9 cellular contexts compared by ENCODE assay signal in the genomic region with DNA sequence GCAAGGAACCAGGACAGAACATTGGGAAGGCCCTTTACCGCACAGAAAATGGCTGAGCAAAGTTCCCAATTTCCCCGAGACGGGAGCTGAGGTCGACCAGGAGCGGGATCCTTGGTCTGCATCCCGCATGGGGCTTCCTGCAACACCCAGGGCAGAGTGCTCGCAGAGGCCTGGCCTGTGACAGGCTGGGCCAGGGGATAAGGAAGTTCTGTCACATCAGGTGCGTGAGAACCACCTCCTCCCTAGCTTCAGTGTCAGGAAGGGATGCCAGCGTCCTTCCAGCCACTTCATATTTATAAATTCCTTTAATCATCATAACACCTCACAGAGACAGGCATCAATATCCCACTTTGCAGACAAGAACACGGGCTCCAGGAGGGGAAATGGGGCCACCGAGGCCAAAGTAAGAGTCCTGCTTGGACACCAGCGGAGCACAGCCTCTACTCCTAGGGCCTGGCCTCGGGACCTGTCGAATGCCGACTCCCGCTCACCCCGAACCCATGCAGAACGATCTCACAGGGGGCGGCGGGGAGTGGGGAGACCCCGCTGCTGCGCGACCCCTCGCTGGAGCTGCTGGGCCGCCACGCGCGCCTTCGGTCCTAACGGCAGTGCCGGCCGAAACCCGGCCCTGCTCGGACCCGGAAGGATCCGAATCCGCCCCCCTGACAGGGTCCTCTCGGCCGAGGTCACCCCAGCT. TPM values are rescaled to one million over a fixed set of nuclear protein-coding genes. Genes with fewer than 3 reads are reported as not detected.
DNase-seq lines count a peak whose midpoint lies in the region; ATAC-seq and TF ChIP-seq lines count a peak whose summit lies in the region.
"Had no signal": no experiment of that assay in that cellular context is flagged by ENCODE, and none has a peak within 500 bp of the region (broad histone marks: within the 10 kb centered on the region; RNA-seq: fewer than 3 reads in every experiment).

No MANE protein-coding gene starts in this region.

- H3K4me3 Mint-ChIP-seq in Calu3 (ENCODE audit: low read depth, unreplicated experiment), result peak overlapping the region; percentile 96
- H3K4me3 Mint-ChIP-seq in T-cell, result peak overlapping the region; percentile 85 to 99 (median 96)
- H3K4me3 Mint-ChIP-seq in endothelial cell (ENCODE audit: unreplicated experiment), result peak overlapping the region; percentile 97
- H3K4me3 Mint-ChIP-seq in naive B cell, result peak overlapping the region; percentile 94 to 100 (median 98)

- CTCF ChIA-PET in Calu3 (lab: Charles Lee) (interaction anchor here (0.6 to 1.4 kb wide), 4 partner anchors 31 to 571 kb away, joined by 3 to 4 read pairs (median 4); partner anchors contain the start of gene GATD1), T-cell (lab: Charles Lee) (interaction anchor here in 1 of 2 donors (0.8 to 1.3 kb wide), 6 partner anchors 30 to 242 kb away, joined by 3 to 5 read pairs (median 4); partner anchors contain the start of gene PSMD13)

- no peak for DNase-seq in Calu3
- DNase-seq in HFF-Myc (ENCODE audit: extremely low read depth, low read depth), result no peak
- peak in 9 of 34 experiments; percentile 9 to 39 (median 21) for DNase-seq in T-cell
- no peak for DNase-seq in endothelial cell (ENCODE audit: low spot score)
- no peak for DNase-seq in naive B cell
- DNase-seq in T1000 (lab: John Stamatoyannopoulos, UW), result no peak
- no peak for DNase-seq in D341Med (ENCODE audit: low spot score)
- DNase-seq in NCI-H1930 (lab: John Stamatoyannopoulos, UW), result no peak

- no peaks in the 10 kb centered on the region for H3K4me1 Mint-ChIP-seq in Calu3 (ENCODE audit: low read depth, unreplicated experiment)
- H3K4me1 Mint-ChIP-seq in T-cell, result peaks cover 55 to 74% (median 68%) of the 10 kb centered on the region in 3 donors
- H3K4me1 Mint-ChIP-seq in endothelial cell (ENCODE audit: unreplicated experiment), result peaks cover 47% of the 10 kb centered on the region
- peaks cover 46 to 67% (median 59%) of the 10 kb centered on the region in 3 donors for H3K4me1 Mint-ChIP-seq in naive B cell

- peak overlapping the region; percentile 70 for H3K4me3 ChIP-seq in HFF-Myc (replicated peaks; ENCODE audit: low read depth, low read length)

- H3K9me3 Mint-ChIP-seq in Calu3 (ENCODE audit: low read depth, unreplicated experiment) (no peaks in the 10 kb centered on the region), T-cell (no peaks in the 10 kb centered on the region), endothelial cell (ENCODE audit: unreplicated experiment) (no peaks in the 10 kb centered on the region), naive B cell (peaks cover 0 to 2% (median 0%) of the 10 kb centered on the region in 7 donors)

- H3K27ac Mint-ChIP-seq in Calu3 (ENCODE audit: unreplicated experiment) (peak overlapping the region; percentile 92), T-cell (peak overlapping the region; percentile 98 to 99), endothelial cell (ENCODE audit: unreplicated experiment) (peak overlapping the region; percentile 89), naive B cell (peak overlapping the region; percentile 93 to 99 (median 98))

- BruUV-seq in Calu3 (replicated peaks; lab: Mats Ljungman, UMichigan), result TSS peak; percentile 16

- intact Hi-C loops in Calu3 (cut with micrococcal nuclease; ENCODE audit: unreplicated experiment), result loop anchor here (10.0 kb wide), 1 partner anchor 308 kb away; no protein-coding TSS in a partner anchor

- POLR2A ChIA-PET in T-cell (lab: Charles Lee), result interaction anchor here (0.6 to 1.5 kb wide), 6 partner anchors 29 to 1643 kb away, joined by 3 to 4 read pairs (median 4); partner anchors contain the start of gene RNH1 (in 1 of the 2)

- peaks cover 59% of the 10 kb centered on the region for H3K36me3 Mint-ChIP-seq in Calu3 (ENCODE audit: insufficient read depth, unreplicated experiment)
- H3K36me3 Mint-ChIP-seq in T-cell, result peaks cover 26% of the 10 kb centered on the region
- H3K36me3 Mint-ChIP-seq in endothelial cell (ENCODE audit: low read depth, unreplicated experiment), result peaks cover 21% of the 10 kb centered on the region
- H3K36me3 Mint-ChIP-seq in naive B cell, result peaks cover 0 to 18% of the 10 kb centered on the region in 2 donors

- ATAC-seq in T-cell (replicated peaks in 1 of 4), result peak in 1 of 4 experiments; percentile 1
- ATAC-seq in naive B cell (ENCODE audit: low read depth in 2 of 2), result no peak

- TF ChIP-seq CTCF in Calu3 (IDR thresholded peaks at IDR 0.05; ENCODE audit: unreplicated experiment) (no peak), HFF-Myc (IDR thresholded peaks at IDR 0.05; ENCODE audit: low read depth, low read length, missing control alignments) (no peak), endothelial cell (IDR thresholded peaks at IDR 0.05; ENCODE audit: unreplicated experiment) (no peak)

- H3K27me3 Mint-ChIP-seq in Calu3 (ENCODE audit: unreplicated experiment) (no peaks in the 10 kb centered on the region), T-cell (no peaks in the 10 kb centered on the region), endothelial cell (ENCODE audit: unreplicated experiment) (peaks cover 22% of the 10 kb centered on the region), naive B cell (no peaks in the 10 kb centered on the region)

RNA-seq across cellular contexts. Expression of gene BET1L, which starts 0.5 kb away (rescaled TPM):
- total RNA-seq in Calu3 (2022), result 47.8 and 59.0 TPM in 2 replicates
- total RNA-seq in T-cell, result 100 to 1,000 TPM in 3 of 5 donors, 10 to 100 TPM in 2; 68.4 to 106 (median 102) TPM
- 64.4 TPM for total RNA-seq in endothelial cell (ENCODE audit: unreplicated experiment)
- 10 to 100 TPM; 23.4 to 72.3 (median 44.7) TPM for polyA plus RNA-seq in naive B cell (ENCODE audit: low read depth in 6 of 6)

RNA-seq across cellular contexts. Expression of gene RIC8A, which starts 0.8 kb away (rescaled TPM):
- total RNA-seq in Calu3 (2022), result 73.0 and 84.1 TPM in 2 replicates
- 100 to 1,000 TPM in 4 of 5 donors, 10 to 100 TPM in 1; 87.4 to 151 (median 117) TPM for total RNA-seq in T-cell
- total RNA-seq in endothelial cell (ENCODE audit: unreplicated experiment), result 89.2 TPM
- polyA plus RNA-seq in naive B cell (ENCODE audit: low read depth in 6 of 6), result 10 to 100 TPM; 66.8 to 83.6 (median 72.6) TPM

RNA-seq across cellular contexts. Expression of gene SCGB1C1, which starts 13.8 kb away (rescaled TPM):
- total RNA-seq in Calu3 (2022) (not detected in 2 replicates), T-cell (not detected), endothelial cell (ENCODE audit: unreplicated experiment) (not detected)
- 1 to 10 TPM in 2 of 6 donors, not detected in 4; 1.9 to 2.1 TPM for polyA plus RNA-seq in naive B cell (ENCODE audit: low read depth in 6 of 6)
- total RNA-seq: RPMI7951 had no signal

RNA-seq across cellular contexts. Expression of gene SIRT3, which starts 29.5 kb away (rescaled TPM):
- total RNA-seq in Calu3 (2022) (19.2 and 19.7 TPM in 2 replicates), T-cell (10 to 100 TPM; 22.0 to 33.0 (median 26.3) TPM), endothelial cell (ENCODE audit: unreplicated experiment) (23.4 TPM)
- 10 to 100 TPM in 3 of 6 donors, 1 to 10 TPM in 3; 1.4 to 14.2 (median 8.8) TPM for polyA plus RNA-seq in naive B cell (ENCODE audit: low read depth in 6 of 6)

RNA-seq across cellular contexts. Expression of gene PSMD13, which starts 30.1 kb away (rescaled TPM):
- 165 and 172 TPM in 2 replicates for total RNA-seq in Calu3 (2022)
- 100 to 1,000 TPM in 4 of 5 donors, 10 to 100 TPM in 1; 74.0 to 115 (median 108) TPM for total RNA-seq in T-cell
- total RNA-seq in endothelial cell (ENCODE audit: unreplicated experiment), result 189 TPM
- 100 to 1,000 TPM; 193 to 258 (median 215) TPM for polyA plus RNA-seq in naive B cell (ENCODE audit: low read depth in 6 of 6)
